ENCODE assay signal across 8 cellular contexts in genomic region chr2:218269900-218270720, GRCh38. TPM values are rescaled to one million over a fixed set of nuclear protein-coding genes. Genes with fewer than 3 reads are reported as not detected.
DNase-seq lines count a peak whose midpoint lies in the region; ATAC-seq, FAIRE-seq and TF ChIP-seq lines count a peak whose summit lies in the region.

Gene AAMP, minus strand, starts transcription at chr2:218270137. Its CDS starts 51 bp downstream, at chr2:218270086.
Gene PNKD, plus strand, starts transcription at chr2:218270519. Its CDS starts 17 bp downstream, at chr2:218270536.

- H3K4me3 Mint-ChIP-seq in natural killer cell, result peak within 1 kb of the TSS; percentile 96

- H3K4me3 ChIP-seq in Loucy (ENCODE audit: low read length, poor library complexity, severe bottlenecking), result peak within 1 kb of the TSS; percentile 98

- DNase-seq in EL (peak; percentile 100), H54 (ENCODE audit: insufficient read length, low spot score) (peak; percentile 96), fibroblast of peridontal ligament (ENCODE audit: extremely low read depth) (peak; percentile 99), natural killer cell (peak; percentile 100)
- peak; percentile 100 for DNase-seq in activated T-helper 9 cell treated with anti-CD3 and anti-CD28 coated beads, Interleukin-2, amount 50 U/mL, for 16 hours (ENCODE audit: low read depth)
- peak; percentile 100 for DNase-seq in stimulated activated naive CD4-positive, alpha-beta T cell treated with Interleukin-2 at 50 U/mL for 16 hours (lab: John Stamatoyannopoulos, UW)

- H3K27me3 Mint-ChIP-seq in natural killer cell (ENCODE audit: low read depth in 2 of 2), result no peaks in the 10 kb centered on the region

- H4K20me1 ChIP-seq in Loucy (ENCODE audit: insufficient read depth, low read length, poor library complexity, severe bottlenecking), result peaks cover 20% of the 10 kb centered on the region

- peak within 1 kb of the TSS; percentile 96 for H3K4me2 ChIP-seq in Loucy (ENCODE audit: low read depth, low read length, poor library complexity, severe bottlenecking)

- H3F3A ChIP-seq in Loucy (ENCODE audit: low read depth), result no peaks in the 10 kb centered on the region

- H2AFZ ChIP-seq in Loucy (ENCODE audit: low read length), result peak within 1 kb of the TSS; percentile 84

- H3K9me3 ChIP-seq in Loucy (ENCODE audit: insufficient read depth, low read depth, low read length), result no peaks in the 10 kb centered on the region

- no peaks in the 10 kb centered on the region for H3K9me2 ChIP-seq in Loucy (replicated peaks; ENCODE audit: low read depth, low read length)

- H3K79me2 ChIP-seq in Loucy (ENCODE audit: insufficient read depth, low read length), result peaks cover 39% of the 10 kb centered on the region

- H3K4me1 ChIP-seq in Loucy (ENCODE audit: insufficient read depth, low read length, poor library complexity, severe bottlenecking), result peaks cover 31% of the 10 kb centered on the region

- peak within 1 kb of the TSS; percentile 93 for H3K9ac ChIP-seq in Loucy (ENCODE audit: low read depth, low read length, poor library complexity, severe bottlenecking)

- peak within 1 kb of the TSS; percentile 84 to 88 for H3K27ac Mint-ChIP-seq in natural killer cell

- TF ChIP-seq POLR2A in H54 (IDR thresholded peaks at IDR 0.05; ENCODE audit: low read depth, low read length) (peak; percentile 75), Raji (IDR thresholded peaks at IDR 0.05; ENCODE audit: insufficient read depth, low read depth, low read length) (peak; percentile 79)

- H3K9me3 Mint-ChIP-seq in natural killer cell, result no peaks in the 10 kb centered on the region

- no peaks in the 10 kb centered on the region for H3K27me3 ChIP-seq in Loucy (ENCODE audit: insufficient read depth, low read length, poor library complexity, severe bottlenecking)

- peak; percentile 48 for FAIRE-seq in H54 (lab: Jason Lieb, UNC)

- intact Hi-C loops in natural killer cell (cut with micrococcal nuclease), result loop anchor here (1.0 to 10.0 kb wide), 7 partner anchors 16 to 585 kb away; partner anchors contain the start of genes CNOT9, CTDSP1, TMBIM1 and TTLL4

- peak; percentile 89 to 98 (median 89) for ATAC-seq in natural killer cell

- no peak for TF ChIP-seq CTCF in Loucy (conservative IDR thresholded peaks at IDR 0.05; ENCODE audit: low read length)
- TF ChIP-seq CTCF in natural killer cell (IDR thresholded peaks at IDR 0.05), result no peak

- H3K36me3 ChIP-seq in Loucy (ENCODE audit: insufficient read depth, low read length), result peaks cover 18% of the 10 kb centered on the region; the same call in 1 of the 2 replicates

- peaks cover 31 to 56% of the 10 kb centered on the region in 2 donors for H3K4me1 Mint-ChIP-seq in natural killer cell

- no peaks in the 10 kb centered on the region for H3K36me3 Mint-ChIP-seq in natural killer cell

RNA-seq across cellular contexts. Expression of gene AAMP, which starts in this region (rescaled TPM):
- 10 to 100 TPM; 52.5 to 61.6 (median 60.0) TPM for total RNA-seq in natural killer cell

RNA-seq across cellular contexts. Expression of gene PNKD, which starts in this region (rescaled TPM):
- 10 to 100 TPM; 18.8 to 21.3 (median 18.9) TPM for total RNA-seq in natural killer cell

Comparison
In these comparisons a context has a peak if more than half of its experiments do, and no peak if none do; other contexts are left out.
1. Peak in every context shown above with its lines: DNase-seq, ATAC-seq and H3K4me3 ChIP-seq.